In genomic region chr12:86945685-86946196, GRCh38 we compare ENCODE assay signal across 33 cellular contexts.
"Had no signal": no experiment of that assay in that cellular context is flagged by ENCODE, and none has a peak within 500 bp of the region (broad histone marks: within the 10 kb centered on the region; RNA-seq: fewer than 3 reads in every experiment).

No MANE protein-coding gene starts in this region.

- H2AFZ ChIP-seq: PC-9 had no signal

- H3K36me3 ChIP-seq: brain microvascular endothelial cell had no signal

- ATAC-seq: activated CD8-positive, alpha-beta T cell treated with anti-CD3 and anti-CD28 coated beads for 36 hours; activated T-cell treated with anti-CD3 and anti-CD28 coated beads, Interleukin-2, amount 50 U/mL, for 72 hours; activated T-helper 17 cell treated with anti-CD3 and anti-CD28 coated beads, Interleukin-2, amount 50 U/mL, for 72 hours; Right ventricle myocardium inferior; SK-N-SH treated with all-trans-retinoic acid at 6 μM for 48 hours; T-cell; T-helper 17 cell had no signal

- H3K4me3 ChIP-seq: PC-9 had no signal

- H3K27ac ChIP-seq: brain microvascular endothelial cell, PC-9, RWPE1, VCaP had no signal

- H3K4me2 ChIP-seq: PC-9 had no signal

- H3K27me3 ChIP-seq: brain microvascular endothelial cell had no signal

- DNase-seq: activated CD4-positive, alpha-beta T cell treated with anti-CD3 and anti-CD28 coated beads, Interleukin-2, amount 10 ng/mL, durations not matched to agents 24 days and 14 days; activated CD4-positive, alpha-beta T cell treated with anti-CD3 and anti-CD28 coated beads, Interleukin-2, amount 50 U/mL, for 4 hours; activated CD4-positive, CD25-positive, alpha-beta regulatory T cell; activated CD8-positive, alpha-beta T cell treated with anti-CD3 and anti-CD28 coated beads for 36 hours; activated effector memory CD4-positive, alpha-beta T cell treated with anti-CD3 and anti-CD28 coated beads, Interleukin-2, amount 50 U/mL, for 16 hours; activated naive CD4-positive, alpha-beta T cell; activated naive CD4-positive, alpha-beta T cell treated with anti-CD3 and anti-CD28 coated beads, Interleukin-2, amount 50 U/mL, for 16 hours; activated naive CD8-positive, alpha-beta T cell treated with anti-CD3 and anti-CD28 coated beads for 36 hours; activated T-cell treated with anti-CD3 and anti-CD28 coated beads, Interleukin-2, amount 50 U/mL, for 1 hour; activated T-cell treated with anti-CD3 and anti-CD28 coated beads, Interleukin-2, amount 50 U/mL, for 72 hours; amniotic stem cell; aorta; brain microvascular endothelial cell; NCI-H1092 treated with DMSO at 0.1 percent for 48 hours; NCI-H146; NCI-H187; NCI-H2029 treated with DMSO at 0.1 percent for 48 hours; NCI-H2107; NCI-H2171; NCI-H510A; NCI-H526; NCI-H748 treated with DMSO at 0.1 percent for 48 hours; NK-92 treated with Interleukin-12 subunit alpha and Interleukin-12 subunit beta, amount 100 ng/mL, for 24 hours; PC-9; SIG-M5; T-cell; T-helper 17 cell; T-helper 9 cell had no signal
